In the genomic region with DNA sequence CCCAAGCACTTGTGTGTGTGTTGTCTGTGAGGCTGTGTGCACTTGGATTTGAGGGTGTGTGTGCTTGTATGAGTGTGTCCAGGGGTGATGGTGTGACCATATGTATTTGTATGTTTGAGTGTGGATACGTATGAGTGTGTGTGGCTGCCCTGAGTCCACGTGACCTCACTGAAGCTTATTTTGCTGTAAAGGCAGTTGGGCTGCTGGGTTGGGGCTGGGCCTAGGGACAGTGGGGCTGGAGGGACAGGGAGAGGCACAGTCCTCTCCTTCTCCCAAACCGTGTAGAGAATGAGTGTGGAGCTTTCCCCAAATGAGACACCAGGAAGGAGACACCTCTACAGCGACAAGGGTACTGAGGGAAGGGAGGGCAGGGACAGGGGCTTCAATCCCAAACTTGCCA, we compare ENCODE assay signal across 1 cellular context.
TF ChIP-seq lines count a peak whose summit lies in the region.

No MANE protein-coding gene starts in this region.

TF ChIP-seq in H1, 55 proteins besides CTCF, POLR2A, EP300 and RAD21:
- TF ChIP-seq, protein P1, sequence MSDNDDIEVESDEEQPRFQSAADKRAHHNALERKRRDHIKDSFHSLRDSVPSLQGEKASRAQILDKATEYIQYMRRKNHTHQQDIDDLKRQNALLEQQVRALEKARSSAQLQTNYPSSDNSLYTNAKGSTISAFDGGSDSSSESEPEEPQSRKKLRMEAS (IDR thresholded peaks at IDR 0.05): no peak
- TF ChIP-seq NRF1 (IDR thresholded peaks at IDR 0.05; ENCODE audit: low read depth, low read length) (no peak), SRF (IDR thresholded peaks at IDR 0.05; ENCODE audit: low read depth, low read length) (no peak), CHD2 (IDR thresholded peaks at IDR 0.05; ENCODE audit: low read length) (no peak), KDM4A (IDR thresholded peaks at IDR 0.05; ENCODE audit: low read depth, low read length, severe bottlenecking) (no peak), RNF2 (IDR thresholded peaks at IDR 0.05; ENCODE audit: borderline replicate concordance, low read depth, low read length, missing control alignments, poor library complexity, severe bottlenecking) (no peak), YY1 (IDR thresholded peaks at IDR 0.05; ENCODE audit: low read depth, low read length) (no peak), RBBP5 (IDR thresholded peaks at IDR 0.05; ENCODE audit: borderline replicate concordance, low read depth, low read length) (no peak), SP1 (IDR thresholded peaks at IDR 0.05; ENCODE audit: low read depth, low read length) (no peak), KDM1A (IDR thresholded peaks at IDR 0.05; ENCODE audit: borderline replicate concordance, low read length) (no peak), SUZ12 (IDR thresholded peaks at IDR 0.05; ENCODE audit: low read length) (no peak), TAF1 (IDR thresholded peaks at IDR 0.05; ENCODE audit: low read depth, low read length) (no peak), RFX5 (IDR thresholded peaks at IDR 0.05; ENCODE audit: borderline replicate concordance, low read depth, low read length) (no peak), CTBP2 (IDR thresholded peaks at IDR 0.05; ENCODE audit: borderline replicate concordance, insufficient read depth, insufficient read length, low read length) (no peak)
